25 cellular contexts compared by ENCODE assay signal in genomic region chr12:130984183-130985058, GRCh38. TPM values are rescaled to one million over a fixed set of nuclear protein-coding genes. Genes with fewer than 3 reads are reported as not detected.
"Had no signal": no experiment of that assay in that cellular context is flagged by ENCODE, and none has a peak within 500 bp of the region (broad histone marks: within the 10 kb centered on the region; RNA-seq: fewer than 3 reads in every experiment).

No MANE protein-coding gene starts in this region.

- H3K9me3 ChIP-seq: esophagus muscularis mucosa, vagina had no signal

- H3K9ac ChIP-seq: neural progenitor cell had no signal

- ATAC-seq: activated T-cell treated with anti-CD3 and anti-CD28 coated beads, Interleukin-2, amount 50 U/mL, for 72 hours; foreskin keratinocyte; natural killer cell; T-cell had no signal

- H3K27me3 ChIP-seq: esophagus muscularis mucosa, foreskin keratinocyte, neural progenitor cell, vagina had no signal

- H2AFZ ChIP-seq: neural progenitor cell had no signal

- H3K4me3 ChIP-seq: esophagus muscularis mucosa, lung, neural progenitor cell, vagina had no signal

- H3K36me3 ChIP-seq: neural progenitor cell, vagina had no signal

- DNase-seq: activated CD4-positive, alpha-beta T cell treated with anti-CD3 and anti-CD28 coated beads for 4 hours; activated CD4-positive, alpha-beta T cell treated with anti-CD3 and anti-CD28 coated beads, Interleukin-2, amount 50 U/mL, for 4 hours; activated naive CD4-positive, alpha-beta T cell treated with anti-CD3 and anti-CD28 coated beads for 36 hours; activated T-cell treated with anti-CD3 and anti-CD28 coated beads for 4 hours; activated T-cell treated with anti-CD3 and anti-CD28 coated beads, Interleukin-2, amount 50 U/mL, for 72 hours; amniotic stem cell; dermis blood vessel endothelial cell; effector CD4-positive, alpha-beta T cell; foreskin keratinocyte; glutamatergic neuron; immature natural killer cell; kidney; mesendoderm; natural killer cell; stimulated activated CD4-positive, alpha-beta T cell treated with anti-CD3 and anti-CD28 coated beads, Interleukin-15, amount 100 ng/mL, for 24 hours; stimulated activated CD4-positive, alpha-beta T cell treated with anti-CD3 and anti-CD28 coated beads, Interleukin-2, amount 100 ng/mL, for 24 hours; stimulated activated naive CD4-positive, alpha-beta T cell treated with Interleukin-2 at 50 U/mL for 16 hours; T-cell had no signal

- H3K4me2 ChIP-seq: neural progenitor cell had no signal

- H3K9me3 Mint-ChIP-seq: activated naive CD4-positive, alpha-beta T cell treated with anti-CD3 and anti-CD28 coated beads for 36 hours; activated T-cell treated with anti-CD3 and anti-CD28 coated beads, Interleukin-2, amount 50 U/mL, for 72 hours; central memory CD8-positive, alpha-beta T cell; immature natural killer cell; natural killer cell; neural progenitor cell; T-cell had no signal

- H3K4me1 ChIP-seq: foreskin keratinocyte, neural progenitor cell, vagina had no signal

- H3K27me3 Mint-ChIP-seq: type B pancreatic cell had no signal

- H3K36me3 Mint-ChIP-seq: immature natural killer cell, natural killer cell, neural progenitor cell, T-cell, type B pancreatic cell had no signal

- H3K4me1 Mint-ChIP-seq: central memory CD8-positive, alpha-beta T cell; immature natural killer cell had no signal

- H3K27ac Mint-ChIP-seq: activated naive CD4-positive, alpha-beta T cell treated with anti-CD3 and anti-CD28 coated beads for 36 hours; activated T-cell treated with anti-CD3 and anti-CD28 coated beads, Interleukin-2, amount 50 U/mL, for 72 hours; immature natural killer cell; natural killer cell; neural progenitor cell; T-cell; type B pancreatic cell had no signal

- FAIRE-seq: kidney had no signal

- H3K27ac ChIP-seq: esophagus muscularis mucosa, foreskin keratinocyte, neural progenitor cell, vagina had no signal

- H3K4me3 Mint-ChIP-seq: activated naive CD4-positive, alpha-beta T cell treated with anti-CD3 and anti-CD28 coated beads for 36 hours; activated T-cell treated with anti-CD3 and anti-CD28 coated beads, Interleukin-2, amount 50 U/mL, for 72 hours; central memory CD8-positive, alpha-beta T cell; immature natural killer cell; natural killer cell; neural progenitor cell; T-cell; type B pancreatic cell had no signal

RNA-seq across cellular contexts. Expression of gene ADGRD1, which starts 30.7 kb away (rescaled TPM):
- total RNA-seq: activated naive CD4-positive, alpha-beta T cell treated with anti-CD3 and anti-CD28 coated beads for 36 hours; foreskin keratinocyte; pulmonary artery endothelial cell had no signal
- polyA plus RNA-seq: foreskin keratinocyte, immature natural killer cell had no signal
